23 cellular contexts compared by ENCODE assay signal in genomic region chr12:124783087-124783486, GRCh38.
"Had no signal": no experiment of that assay in that cellular context is flagged by ENCODE, and none has a peak within 500 bp of the region (broad histone marks: within the 10 kb centered on the region; RNA-seq: fewer than 3 reads in every experiment).

No MANE protein-coding gene starts in this region.

- FAIRE-seq: endothelial cell of umbilical vein, kidney, urothelium cell line had no signal

- H3K36me3 ChIP-seq: colonic mucosa, left ventricle myocardium inferior, neural progenitor cell, ovary, thyroid gland had no signal

- H3K4me1 ChIP-seq: colonic mucosa, foreskin keratinocyte, lower lobe of right lung, thyroid gland had no signal

- H3K4me3 ChIP-seq: colonic mucosa, left ventricle myocardium inferior, lower lobe of right lung, neural progenitor cell, ovary, smooth muscle cell, suprapubic skin, thyroid gland had no signal

- H2AFZ ChIP-seq: neural progenitor cell had no signal

- H3K4me3 Mint-ChIP-seq: endodermal cell, memory B cell, neural progenitor cell, type B pancreatic cell had no signal

- H3K27ac ChIP-seq: colonic mucosa, foreskin keratinocyte, left ventricle myocardium inferior, lower lobe of right lung, neural progenitor cell, ovary, suprapubic skin, thyroid gland had no signal

- H3K9me3 Mint-ChIP-seq: endodermal cell, memory B cell, neural progenitor cell, type B pancreatic cell had no signal

- H3K27me3 Mint-ChIP-seq: memory B cell, type B pancreatic cell had no signal

- H3K27ac Mint-ChIP-seq: endodermal cell, memory B cell, neural progenitor cell, type B pancreatic cell had no signal

- H3K27me3 ChIP-seq: colonic mucosa, foreskin keratinocyte, neural progenitor cell, ovary, suprapubic skin, thyroid gland had no signal

- H3K9me3 ChIP-seq: colonic mucosa, left ventricle myocardium inferior, lower lobe of right lung, ovary, suprapubic skin, thyroid gland had no signal

- H3K9ac ChIP-seq: neural progenitor cell had no signal

- DNase-seq: colonic mucosa; dermis blood vessel endothelial cell; endodermal cell; erythroblast; foreskin keratinocyte; kidney; left cardiac atrium; left ventricle myocardium inferior; lower lobe of right lung; midbrain; nucleus accumbens; ovary; stimulated activated CD4-positive, alpha-beta T cell treated with anti-CD3 and anti-CD28 coated beads, Interleukin-2, amount 100 ng/mL, for 48 hours; stimulated activated naive CD8-positive, alpha-beta T cell treated with anti-CD3 and anti-CD28 coated beads, Interleukin-15, Interleukin-2, amounts not matched to agents 100 U/mL and 50 U/mL, for 24 hours; thyroid gland had no signal

- H3K4me2 ChIP-seq: neural progenitor cell, smooth muscle cell had no signal

- ATAC-seq: foreskin keratinocyte; left cardiac atrium; lower lobe of right lung; right cardiac atrium; stimulated activated naive CD8-positive, alpha-beta T cell treated with anti-CD3 and anti-CD28 coated beads, Interleukin-15, Interleukin-2, amounts not matched to agents 100 U/mL and 50 U/mL, for 24 hours had no signal
